1 cellular context compared by ENCODE assay signal in the genomic region with DNA sequence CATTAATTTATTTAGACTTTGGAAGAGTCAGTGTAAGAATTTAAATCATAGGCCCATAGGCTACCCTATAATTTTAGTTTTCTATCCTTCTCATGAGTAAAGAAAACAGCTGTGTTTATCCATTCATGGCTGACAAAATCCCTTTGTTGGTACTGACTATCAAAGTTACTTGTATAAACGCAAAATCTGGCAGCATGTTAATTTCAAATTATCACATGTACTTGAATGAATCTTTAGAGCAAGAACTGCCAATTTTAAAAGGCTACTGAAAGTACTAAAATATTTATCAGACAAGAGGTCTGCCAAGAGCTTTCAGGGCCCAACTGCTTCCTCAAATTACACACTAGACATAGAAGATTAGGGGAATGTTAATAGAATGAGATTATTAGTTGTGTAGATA.
TF ChIP-seq lines count a peak whose summit lies in the region.

No MANE protein-coding gene starts in this region.

TF ChIP-seq in SK-N-SH, 30 proteins besides CTCF, POLR2A, EP300 and RAD21 (continued from another document):
- TF ChIP-seq, protein P1, sequence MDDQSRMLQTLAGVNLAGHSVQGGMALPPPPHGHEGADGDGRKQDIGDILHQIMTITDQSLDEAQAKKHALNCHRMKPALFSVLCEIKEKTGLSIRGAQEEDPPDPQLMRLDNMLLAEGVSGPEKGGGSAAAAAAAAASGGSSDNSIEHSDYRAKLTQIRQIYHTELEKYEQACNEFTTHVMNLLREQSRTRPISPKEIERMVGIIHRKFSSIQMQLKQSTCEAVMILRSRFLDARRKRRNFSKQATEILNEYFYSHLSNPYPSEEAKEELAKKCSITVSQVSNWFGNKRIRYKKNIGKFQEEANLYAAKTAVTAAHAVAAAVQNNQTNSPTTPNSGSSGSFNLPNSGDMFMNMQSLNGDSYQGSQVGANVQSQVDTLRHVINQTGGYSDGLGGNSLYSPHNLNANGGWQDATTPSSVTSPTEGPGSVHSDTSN (IDR thresholded peaks at IDR 0.05): no peak
- TF ChIP-seq IRF3 (IDR thresholded peaks at IDR 0.05; ENCODE audit: low read depth, low read length): no peak
TF ChIP-seq in SK-N-SH: peak in this region for 0.
